Comparison of ENCODE assay signal across 20 cellular contexts in the genomic region with DNA sequence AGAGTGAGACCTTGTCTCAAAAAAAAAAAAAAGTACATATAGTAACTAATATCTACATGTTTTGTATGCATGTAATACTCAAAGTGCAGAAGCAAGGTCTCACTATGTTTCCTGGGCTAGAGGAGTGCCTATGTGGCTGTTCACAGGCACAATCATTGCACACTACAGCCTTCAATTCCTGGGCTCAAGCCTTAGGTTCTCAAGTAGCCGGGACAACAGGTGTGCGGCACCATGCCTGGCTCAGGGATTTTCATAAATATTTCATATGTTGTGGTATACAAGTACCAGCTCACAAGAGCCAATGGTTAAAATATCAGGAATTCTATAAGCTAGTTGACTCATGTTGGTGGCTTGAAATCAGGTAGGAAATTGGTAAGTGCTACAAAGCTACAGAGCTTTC.
"Had no signal": no experiment of that assay in that cellular context is flagged by ENCODE, and none has a peak within 500 bp of the region (broad histone marks: within the 10 kb centered on the region; RNA-seq: fewer than 3 reads in every experiment).

No MANE protein-coding gene starts in this region.

- H3K9me3 Mint-ChIP-seq: naive B cell, nephron had no signal

- H3K36me3 Mint-ChIP-seq: immature natural killer cell, naive B cell had no signal

- H3K36me3 ChIP-seq: esophagus squamous epithelium, gastroesophageal sphincter, right atrium auricular region, sigmoid colon, stomach had no signal

- ATAC-seq: gastroesophageal sphincter, left colon, left ventricle myocardium superior had no signal

- H3K27ac ChIP-seq: esophagus squamous epithelium, gastroesophageal sphincter, parathyroid adenoma, right atrium auricular region, sigmoid colon, skin epidermis, stomach had no signal

- H3K4me3 Mint-ChIP-seq: immature natural killer cell, nephron had no signal

- H3K9me3 ChIP-seq: esophagus squamous epithelium, gastroesophageal sphincter, right atrium auricular region, sigmoid colon, stomach had no signal

- H2AFZ ChIP-seq: parathyroid adenoma had no signal

- H3K79me2 ChIP-seq: parathyroid adenoma had no signal

- H3K4me3 ChIP-seq: esophagus squamous epithelium, gastroesophageal sphincter, lung, right atrium auricular region, sigmoid colon, skin epidermis, stomach had no signal

- H3K27me3 ChIP-seq: esophagus squamous epithelium, gastroesophageal sphincter, right atrium auricular region, sigmoid colon, stomach had no signal

- H3K4me1 ChIP-seq: esophagus squamous epithelium, gastroesophageal sphincter, parathyroid adenoma, right atrium auricular region, sigmoid colon, stomach had no signal

- H3K9ac ChIP-seq: parathyroid adenoma had no signal

- DNase-seq: effector memory CD4-positive, alpha-beta T cell; esophagus squamous epithelium; foreskin fibroblast; immature natural killer cell; left colon; left ventricle myocardium superior; mesenchymal stem cell; naive B cell; sigmoid colon; stimulated activated CD4-positive, alpha-beta T cell treated with anti-CD3 and anti-CD28 coated beads, Interleukin-2, amount 100 ng/mL, for 24 hours; stimulated activated naive CD4-positive, alpha-beta T cell; stomach; substantia nigra; trophoblast cell had no signal

- H3K4me1 Mint-ChIP-seq: immature natural killer cell, nephron had no signal

- H3K27ac Mint-ChIP-seq: immature natural killer cell, nephron had no signal
